In the genomic region with DNA sequence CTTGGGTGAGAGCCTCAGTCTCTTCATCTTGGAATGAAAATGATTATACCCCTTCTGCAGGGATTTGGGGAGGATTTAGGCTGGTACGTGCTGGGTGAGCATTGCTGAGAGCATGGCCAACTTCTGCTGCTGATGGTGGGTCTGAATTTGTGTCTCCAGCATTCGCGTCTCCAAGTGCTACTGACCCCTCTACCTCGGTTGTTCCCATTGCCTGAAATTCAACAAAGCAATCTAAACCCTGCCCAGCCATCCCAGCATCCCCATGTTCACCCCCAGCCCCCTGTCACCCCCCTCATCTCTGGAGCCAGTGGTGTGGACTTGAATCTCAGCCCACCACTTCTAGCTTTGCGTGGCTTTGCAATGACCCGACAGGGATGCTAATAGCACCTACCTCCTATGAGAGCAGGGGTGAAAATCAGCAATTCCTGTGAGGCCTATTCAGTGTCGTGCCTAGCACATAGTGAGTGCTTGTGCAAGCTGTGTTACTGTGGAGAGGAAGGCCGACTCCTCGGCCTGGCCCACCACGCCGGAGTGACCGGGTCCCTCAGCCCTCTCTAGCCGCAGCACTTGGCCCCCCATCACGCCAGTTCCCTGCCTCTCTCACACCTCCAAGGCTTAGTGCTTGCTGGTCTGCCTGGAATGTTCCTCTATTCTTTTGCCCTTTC, we compare ENCODE assay signal across 23 cellular contexts. TPM values are rescaled to one million over a fixed set of nuclear protein-coding genes. Genes with fewer than 3 reads are reported as not detected.
DNase-seq lines count a peak whose midpoint lies in the region; ATAC-seq and TF ChIP-seq lines count a peak whose summit lies in the region.
"Had no signal": no experiment of that assay in that cellular context is flagged by ENCODE, and none has a peak within 500 bp of the region (broad histone marks: within the 10 kb centered on the region; RNA-seq: fewer than 3 reads in every experiment).

No MANE protein-coding gene starts in this region.

- no peak for ATAC-seq in Right ventricle myocardium inferior
- ATAC-seq: effector memory CD8-positive, alpha-beta T cell; gastrocnemius medialis; stimulated activated effector memory CD8-positive, alpha-beta T cell treated with anti-CD3 and anti-CD28 coated beads, Interleukin-12 subunit alpha, Interleukin-12 subunit beta, amount 100 ng/mL, for 72 hours had no signal

- TF ChIP-seq CTCF in coronary artery (IDR thresholded peaks at IDR 0.05): no peak
- no peak for TF ChIP-seq CTCF in type B pancreatic cell (conservative IDR thresholded peaks at IDR 0.05)

- H3K27ac ChIP-seq in coronary artery: peak overlapping the region in 1 of 2 donors; percentile 36
- H3K27ac ChIP-seq: C4-2B, HL-60 had no signal

- no peak overlapping the region for H3K27ac Mint-ChIP-seq in type B pancreatic cell
- H3K27ac Mint-ChIP-seq: effector memory CD8-positive, alpha-beta T cell; stimulated activated effector memory CD8-positive, alpha-beta T cell treated with anti-CD3 and anti-CD28 coated beads, Interleukin-12 subunit alpha, Interleukin-12 subunit beta, amount 100 ng/mL, for 72 hours had no signal

- H3K4me1 Mint-ChIP-seq in type B pancreatic cell (ENCODE audit: unreplicated experiment): peaks cover 5% of the 10 kb centered on the region
- H3K4me1 Mint-ChIP-seq: stimulated activated effector memory CD8-positive, alpha-beta T cell treated with anti-CD3 and anti-CD28 coated beads, Interleukin-12 subunit alpha, Interleukin-12 subunit beta, amount 100 ng/mL, for 72 hours had no signal

- no peak overlapping the region for H3K4me3 Mint-ChIP-seq in type B pancreatic cell
- H3K4me3 Mint-ChIP-seq: brain; effector memory CD8-positive, alpha-beta T cell; neural crest cell; stimulated activated effector memory CD8-positive, alpha-beta T cell treated with anti-CD3 and anti-CD28 coated beads, Interleukin-12 subunit alpha, Interleukin-12 subunit beta, amount 100 ng/mL, for 72 hours had no signal

- peak; percentile 43 for DNase-seq in cardiac septum (ENCODE audit: low spot score)
- DNase-seq in Right ventricle myocardium inferior (ENCODE audit: missing footprints): no peak
- DNase-seq in coronary artery (ENCODE audit: low spot score): peak; percentile 58
- DNase-seq in mucosa of gallbladder (ENCODE audit: low spot score): peak; percentile 6
- DNase-seq in type B pancreatic cell (ENCODE audit: extremely low spot score, unreplicated experiment): peak; percentile 60
- DNase-seq in NCI-H146 treated with DMSO at 0.1 percent for 48 hours (lab: John Stamatoyannopoulos, UW; ENCODE audit: unreplicated experiment): no peak
- no peak for DNase-seq in occipital lobe (lab: John Stamatoyannopoulos, UW)
- no peak for DNase-seq in NOMO-1 treated with DMSO at 0.1 percent for 48 hours (lab: John Stamatoyannopoulos, UW; ENCODE audit: unreplicated experiment)
- DNase-seq: activated CD4-positive, alpha-beta T cell treated with anti-CD3 and anti-CD28 coated beads for 48 hours; activated gamma-delta T cell; Calu3; effector memory CD8-positive, alpha-beta T cell; gastrocnemius medialis; H7; Karpas-422; NCI-H146; NCI-H510A treated with DMSO at 0.1 percent for 48 hours; stimulated activated CD4-positive, alpha-beta T cell treated with anti-CD3 and anti-CD28 coated beads, Interleukin-2, amount 100 ng/mL, for 48 hours had no signal

- H3K9me3 Mint-ChIP-seq in type B pancreatic cell: peaks cover 4% of the 10 kb centered on the region
- H3K9me3 Mint-ChIP-seq: effector memory CD8-positive, alpha-beta T cell; neural crest cell; stimulated activated effector memory CD8-positive, alpha-beta T cell treated with anti-CD3 and anti-CD28 coated beads, Interleukin-12 subunit alpha, Interleukin-12 subunit beta, amount 100 ng/mL, for 72 hours had no signal

- no peaks in the 10 kb centered on the region for H3K36me3 Mint-ChIP-seq in type B pancreatic cell
- H3K36me3 Mint-ChIP-seq: brain; stimulated activated effector memory CD8-positive, alpha-beta T cell treated with anti-CD3 and anti-CD28 coated beads, Interleukin-12 subunit alpha, Interleukin-12 subunit beta, amount 100 ng/mL, for 72 hours had no signal

- intact Hi-C loops in cardiac septum (cut with DNase I) (loop anchor here (5.0 kb wide), 1 partner anchor 145 kb away; the partner anchor contains the start of gene NEURL1B), Right ventricle myocardium inferior (cut with DNase I) (no loop called here)

- no peak overlapping the region for H3K4me3 ChIP-seq in coronary artery
- H3K4me3 ChIP-seq: gastrocnemius medialis had no signal

- peaks cover 26% of the 10 kb centered on the region for H3K27me3 Mint-ChIP-seq in type B pancreatic cell

RNA-seq across cellular contexts. Expression of gene SH3PXD2B, which starts 43.4 kb away (rescaled TPM):
- total RNA-seq in cardiac septum (5.1 TPM), Right ventricle myocardium inferior (5.4 TPM), mucosa of gallbladder (30.6 TPM), type B pancreatic cell (ENCODE audit: low replicate concordance) (38.4 and 52.3 TPM in 2 replicates), occipital lobe (17.6 TPM)

Comparison
In these comparisons a context has a peak if more than half of its experiments do, and no peak if none do; other contexts are left out.
1. DNase-seq: peak in cardiac septum (single experiment), coronary artery (single experiment), mucosa of gallbladder (single experiment) and type B pancreatic cell (single experiment); none in Right ventricle myocardium inferior (single experiment), NCI-H146 treated with DMSO at 0.1 percent for 48 hours (single experiment), occipital lobe (single experiment) and NOMO-1 treated with DMSO at 0.1 percent for 48 hours (single experiment).